In genomic region chr2:38517284-38517683, GRCh38 we compare ENCODE assay signal across 19 cellular contexts.
"Had no signal": no experiment of that assay in that cellular context is flagged by ENCODE, and none has a peak within 500 bp of the region (broad histone marks: within the 10 kb centered on the region; RNA-seq: fewer than 3 reads in every experiment).

No MANE protein-coding gene starts in this region.

- ATAC-seq: activated naive CD4-positive, alpha-beta T cell treated with anti-CD3 and anti-CD28 coated beads, Interleukin-2, amount 50 U/mL, for 72 hours; activated T-helper 17 cell treated with anti-CD3 and anti-CD28 coated beads, Interleukin-2, amount 50 U/mL, for 72 hours; naive thymus-derived CD8-positive, alpha-beta T cell; stimulated activated naive CD8-positive, alpha-beta T cell treated with anti-CD3 and anti-CD28 coated beads, Interleukin-15, amount 100 ng/mL, for 72 hours; T-cell had no signal

- H3K27me3 ChIP-seq: transverse colon had no signal

- H3K36me3 ChIP-seq: left ventricle myocardium inferior, transverse colon had no signal

- H3K9me3 ChIP-seq: left ventricle myocardium inferior, transverse colon had no signal

- DNase-seq: activated CD4-positive, alpha-beta T cell treated with anti-CD3 and anti-CD28 coated beads for 1 hour; activated CD8-positive, alpha-beta memory T cell treated with anti-CD3 and anti-CD28 coated beads for 24 hours; activated CD8-positive, alpha-beta memory T cell treated with anti-CD3 and anti-CD28 coated beads, Interleukin-2, amount 50 U/mL, for 4 hours; activated T-cell treated with anti-CD3 and anti-CD28 coated beads, Interleukin-2, amount 50 U/mL, for 24 hours; amniotic stem cell; cerebellar nuclear complex; foreskin fibroblast; immature natural killer cell; left ventricle myocardium inferior; naive thymus-derived CD8-positive, alpha-beta T cell; stimulated activated CD4-positive, alpha-beta T cell treated with anti-CD3 and anti-CD28 coated beads, Interleukin-1b, Interleukin-23, amount 100 ng/mL, for 48 hours; stimulated activated naive CD8-positive, alpha-beta T cell treated with anti-CD3 and anti-CD28 coated beads, Interleukin-15, amount 100 ng/mL, for 72 hours; T-cell; transverse colon had no signal

- H3K4me1 Mint-ChIP-seq: activated T-helper 17 cell treated with anti-CD3 and anti-CD28 coated beads, Interleukin-2, amount 50 U/mL, for 72 hours; immature natural killer cell; naive thymus-derived CD8-positive, alpha-beta T cell; stimulated activated naive CD8-positive, alpha-beta T cell treated with anti-CD3 and anti-CD28 coated beads, Interleukin-15, amount 100 ng/mL, for 72 hours; T-cell had no signal

- H3K4me1 ChIP-seq: left ventricle myocardium inferior had no signal

- H3K36me3 Mint-ChIP-seq: activated naive CD4-positive, alpha-beta T cell treated with anti-CD3 and anti-CD28 coated beads, Interleukin-2, amount 50 U/mL, for 72 hours; immature natural killer cell; naive thymus-derived CD8-positive, alpha-beta T cell; T-cell had no signal

- H3K27ac Mint-ChIP-seq: activated naive CD4-positive, alpha-beta T cell treated with anti-CD3 and anti-CD28 coated beads, Interleukin-2, amount 50 U/mL, for 72 hours; activated T-cell treated with anti-CD3 and anti-CD28 coated beads, Interleukin-2, amount 50 U/mL, for 24 hours; activated T-helper 17 cell treated with anti-CD3 and anti-CD28 coated beads, Interleukin-2, amount 50 U/mL, for 72 hours; immature natural killer cell; naive thymus-derived CD8-positive, alpha-beta T cell; stimulated activated naive CD8-positive, alpha-beta T cell treated with anti-CD3 and anti-CD28 coated beads, Interleukin-15, amount 100 ng/mL, for 72 hours; T-cell; T-helper 2 cell treated with Interferon-gamma antibody and Interleukin-4, amounts not matched to agents 5 μg/mL and 100 μg/mL, for 36 hours had no signal

- H3K9me3 Mint-ChIP-seq: activated naive CD4-positive, alpha-beta T cell treated with anti-CD3 and anti-CD28 coated beads, Interleukin-2, amount 50 U/mL, for 72 hours; activated T-cell treated with anti-CD3 and anti-CD28 coated beads, Interleukin-2, amount 50 U/mL, for 24 hours; activated T-helper 17 cell treated with anti-CD3 and anti-CD28 coated beads, Interleukin-2, amount 50 U/mL, for 72 hours; immature natural killer cell; naive thymus-derived CD8-positive, alpha-beta T cell; stimulated activated naive CD8-positive, alpha-beta T cell treated with anti-CD3 and anti-CD28 coated beads, Interleukin-15, amount 100 ng/mL, for 72 hours; T-cell; T-helper 2 cell treated with Interferon-gamma antibody and Interleukin-4, amounts not matched to agents 5 μg/mL and 100 μg/mL, for 36 hours had no signal

- H3K4me3 ChIP-seq: coronary artery, left ventricle myocardium inferior, transverse colon had no signal

- H3K4me3 Mint-ChIP-seq: activated T-cell treated with anti-CD3 and anti-CD28 coated beads, Interleukin-2, amount 50 U/mL, for 24 hours; activated T-helper 17 cell treated with anti-CD3 and anti-CD28 coated beads, Interleukin-2, amount 50 U/mL, for 72 hours; immature natural killer cell; naive thymus-derived CD8-positive, alpha-beta T cell; stimulated activated naive CD8-positive, alpha-beta T cell treated with anti-CD3 and anti-CD28 coated beads, Interleukin-15, amount 100 ng/mL, for 72 hours; T-cell; T-helper 2 cell treated with Interferon-gamma antibody and Interleukin-4, amounts not matched to agents 5 μg/mL and 100 μg/mL, for 36 hours had no signal

- H3K27me3 Mint-ChIP-seq: activated T-cell treated with anti-CD3 and anti-CD28 coated beads, Interleukin-2, amount 50 U/mL, for 24 hours; stimulated activated naive CD8-positive, alpha-beta T cell treated with anti-CD3 and anti-CD28 coated beads, Interleukin-15, amount 100 ng/mL, for 72 hours had no signal

- H3K27ac ChIP-seq: coronary artery, epithelial cell of prostate, left ventricle myocardium inferior had no signal
